ENCODE assay signal across 8 cellular contexts in genomic region chr13:65966991-65967451, GRCh38.
DNase-seq lines count a peak whose midpoint lies in the region; ATAC-seq and TF ChIP-seq lines count a peak whose summit lies in the region.

No MANE protein-coding gene starts in this region.

- in situ Hi-C loops in GM13976 (cut with MboI; ENCODE audit: low sequenced_read_pairs, unreplicated experiment), result no loop called here

- H3K27me3 ChIP-seq in BJ (ENCODE audit: control insufficient read depth, insufficient read depth, low read length) (no peaks in the 10 kb centered on the region), HL-60 (ENCODE audit: insufficient read depth, poor library complexity, severe bottlenecking) (no peaks in the 10 kb centered on the region)

- TF ChIP-seq CTCF in BJ (IDR thresholded peaks at IDR 0.05; ENCODE audit: insufficient read depth, low read depth, low read length) (peak; percentile 33; the same call in 1 of the 2 replicates), HL-60 (IDR thresholded peaks at IDR 0.05; ENCODE audit: insufficient read depth, low read length) (peak; percentile 53), GM13976 (IDR thresholded peaks at IDR 0.05; ENCODE audit: borderline replicate concordance, control extremely low read depth, extremely low read depth, insufficient read depth, missing control alignments) (no peak)

- H3K27ac ChIP-seq in HL-60 (replicated peaks), result peak overlapping the region; percentile 57

- POLR2A ChIA-PET in BJ (lab: Charles Lee), result no interaction called here

- no peaks in the 10 kb centered on the region for H3K36me3 ChIP-seq in BJ (ENCODE audit: control insufficient read depth, insufficient read depth, low read length)

- CTCF ChIA-PET in BJ (lab: Yijun Ruan, JAX), result no interaction called here

- no peak for DNase-seq in BJ (ENCODE audit: low read depth)
- peak; percentile 44 to 78 for DNase-seq in HL-60 (ENCODE audit: low read depth in 1 of 2, low spot score in 1 of 2)
- DNase-seq in SK-N-DZ (ENCODE audit: low spot score), result peak; percentile 36
- DNase-seq in hepatic stellate cell (ENCODE audit: low spot score), result peak; percentile 15
- no peak for DNase-seq in NCI-H345 (lab: John Stamatoyannopoulos, UW)
- no peak for DNase-seq in GM13976 (ENCODE audit: low spot score)
- no peak for DNase-seq in activated effector memory CD4-positive, alpha-beta T cell treated with anti-CD3 and anti-CD28 coated beads, Interleukin-2, amount 50 U/mL, for 16 hours

- ATAC-seq in HG03565 (IDR thresholded peaks at IDR 0.05; ENCODE audit: unreplicated experiment), result no peak

- H3K4me3 ChIP-seq in BJ (ENCODE audit: low read depth, low read length) (no peak overlapping the region), HL-60 (replicated peaks; ENCODE audit: insufficient read depth, low read length) (no peak overlapping the region)

Comparison
In these comparisons a context has a peak if more than half of its experiments do, and no peak if none do; other contexts are left out.
1. DNase-seq: peak in HL-60 (2 of 2), SK-N-DZ (single experiment) and hepatic stellate cell (single experiment); none in BJ (single experiment), NCI-H345 (single experiment), GM13976 (single experiment) and activated effector memory CD4-positive, alpha-beta T cell treated with anti-CD3 and anti-CD28 coated beads, Interleukin-2, amount 50 U/mL, for 16 hours (single experiment).